Comparison of ENCODE assay signal across 19 cellular contexts in the genomic region with DNA sequence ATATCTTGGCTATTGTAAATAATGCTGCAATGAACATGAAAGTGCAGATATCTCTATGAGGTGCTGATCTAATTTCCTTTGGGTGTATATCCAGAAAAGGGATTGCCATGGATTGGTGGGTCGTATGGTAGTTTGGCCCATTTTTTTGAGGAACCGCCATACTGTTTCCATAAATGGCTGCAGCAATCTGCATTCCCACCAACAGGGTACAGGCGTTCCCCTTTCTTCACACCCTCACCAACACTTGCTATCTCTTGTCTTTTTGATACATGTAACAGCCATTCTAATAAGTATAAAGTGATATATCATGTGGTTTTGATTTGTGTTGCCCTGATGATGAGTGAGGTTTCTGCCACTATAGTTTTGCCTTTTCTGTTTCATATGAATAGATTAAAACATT.
DNase-seq lines count a peak whose midpoint lies in the region; ATAC-seq and TF ChIP-seq lines count a peak whose summit lies in the region.
"Had no signal": no experiment of that assay in that cellular context is flagged by ENCODE, and none has a peak within 500 bp of the region (broad histone marks: within the 10 kb centered on the region; RNA-seq: fewer than 3 reads in every experiment).

No MANE protein-coding gene starts in this region.

- H3K4me3 Mint-ChIP-seq in GM23338 (no peak overlapping the region), HFFc6 (no peak overlapping the region), endodermal cell (no peak overlapping the region)
- H3K4me3 Mint-ChIP-seq: CD4-positive, alpha-beta memory T cell had no signal

- no peak overlapping the region for H3K4me2 ChIP-seq in GM23338
- H3K4me2 ChIP-seq: A549 had no signal

- H2AFZ ChIP-seq in GM23338, result no peak overlapping the region

- ATAC-seq in GM23338, result no peak
- ATAC-seq in HG02973 (IDR thresholded peaks at IDR 0.05; ENCODE audit: unreplicated experiment), result no peak
- ATAC-seq in HG03432 (IDR thresholded peaks at IDR 0.05; ENCODE audit: unreplicated experiment), result no peak

- H3K9ac ChIP-seq in endodermal cell (ENCODE audit: extremely low read depth, low read length, poor library complexity, severe bottlenecking), result no peak overlapping the region

- WGBS in endodermal cell (ENCODE audit: insufficient coverage in 1 of 2, insufficient read length in 1 of 2), 2 experiments, result 97 to 100% methylated on average over 2 to 3 of the region's 3 CpGs

- H3K9me2 ChIP-seq in GM23338 (ENCODE audit: insufficient read depth), result no peaks in the 10 kb centered on the region; the same call in 1 of the 2 replicates

- H3K79me2 ChIP-seq in GM23338 (replicated peaks; ENCODE audit: insufficient read depth), result no peaks in the 10 kb centered on the region

- H3K4me3 ChIP-seq in GM23338 (no peak overlapping the region), endodermal cell (ENCODE audit: low read length) (no peak overlapping the region), ascending aorta (no peak overlapping the region)
- H3K4me3 ChIP-seq: A549, HAP-1 had no signal

- intact Hi-C loops in ascending aorta (cut with DNase I), result no loop called here

- TF ChIP-seq CTCF in GM23338 (conservative IDR thresholded peaks at IDR 0.05; ENCODE audit: low read depth in 2 of 2) (peak; percentile 12 to 28; a peak in 2 of 4 replicates), HFFc6 (IDR thresholded peaks at IDR 0.05) (0 out of 2 replicates have a peak, but pooled peaks have one; percentile 12), endodermal cell (conservative IDR thresholded peaks at IDR 0.05) (peak; percentile 44), ascending aorta (IDR thresholded peaks at IDR 0.05) (no peak)

- no peak overlapping the region for H3K27ac ChIP-seq in GM23338 (ENCODE audit: low read depth)
- no peak overlapping the region for H3K27ac ChIP-seq in endodermal cell (ENCODE audit: low read depth, low read length)
- no peak overlapping the region for H3K27ac ChIP-seq in ascending aorta
- H3K27ac ChIP-seq: A549 had no signal

- H3K4me1 Mint-ChIP-seq in GM23338 (no peaks in the 10 kb centered on the region), HFFc6 (ENCODE audit: low read depth) (no peaks in the 10 kb centered on the region), endodermal cell (peaks cover 4% of the 10 kb centered on the region)
- H3K4me1 Mint-ChIP-seq: CD4-positive, alpha-beta memory T cell had no signal

- H3K36me3 Mint-ChIP-seq in GM23338 (ENCODE audit: low read depth), result no peaks in the 10 kb centered on the region
- no peaks in the 10 kb centered on the region for H3K36me3 Mint-ChIP-seq in HFFc6 (ENCODE audit: low read depth)
- H3K36me3 Mint-ChIP-seq in endodermal cell (ENCODE audit: low read depth), result no peaks in the 10 kb centered on the region
- H3K36me3 Mint-ChIP-seq: CD4-positive, alpha-beta memory T cell had no signal

- no peak overlapping the region for H3K27ac Mint-ChIP-seq in GM23338
- no peak overlapping the region for H3K27ac Mint-ChIP-seq in HFFc6
- no peak overlapping the region for H3K27ac Mint-ChIP-seq in endodermal cell
- H3K27ac Mint-ChIP-seq: CD4-positive, alpha-beta memory T cell had no signal

- H4K20me1 ChIP-seq in GM23338 (replicated peaks; ENCODE audit: insufficient read depth), result no peaks in the 10 kb centered on the region

- H3K27me3 ChIP-seq in GM23338 (ENCODE audit: insufficient read depth) (no peaks in the 10 kb centered on the region), endodermal cell (ENCODE audit: control insufficient read depth, insufficient read depth, low read length, poor library complexity, severe bottlenecking) (peaks cover 12% of the 10 kb centered on the region), ascending aorta (no peaks in the 10 kb centered on the region)

- H3K27me3 Mint-ChIP-seq in GM23338 (ENCODE audit: insufficient read depth, low read depth, poor library complexity) (no peaks in the 10 kb centered on the region), HFFc6 (ENCODE audit: insufficient read depth) (peaks cover 3% of the 10 kb centered on the region), endodermal cell (ENCODE audit: insufficient read depth) (peaks cover 7% of the 10 kb centered on the region)
- H3K27me3 Mint-ChIP-seq: CD4-positive, alpha-beta memory T cell had no signal

- H3K9me3 ChIP-seq in endodermal cell (ENCODE audit: control insufficient read depth, low read length), result no peaks in the 10 kb centered on the region
- H3K9me3 ChIP-seq in ascending aorta, result no peaks in the 10 kb centered on the region
- H3K9me3 ChIP-seq: A549, HAP-1 had no signal

- H3K36me3 ChIP-seq in GM23338 (ENCODE audit: insufficient read depth), result no peaks in the 10 kb centered on the region
- no peaks in the 10 kb centered on the region for H3K36me3 ChIP-seq in endodermal cell (ENCODE audit: control insufficient read depth, insufficient read depth, low read length)
- H3K36me3 ChIP-seq in ascending aorta, result no peaks in the 10 kb centered on the region
- H3K36me3 ChIP-seq: HAP-1 had no signal

- H3F3A ChIP-seq in GM23338 (replicated peaks; ENCODE audit: low read depth), result no peaks in the 10 kb centered on the region

- peak; percentile 9 for DNase-seq in GM23338 (ENCODE audit: low spot score)
- no peak for DNase-seq in HFFc6
- no peak for DNase-seq in endodermal cell
- no peak for DNase-seq in midbrain (lab: John Stamatoyannopoulos, UW)
- DNase-seq in ascending aorta (ENCODE audit: low spot score in 2 of 2), result no peak
- DNase-seq: 8988T; ACHN; AML-193; C1 segment of cervical spinal cord; Calu3; CD4-positive, alpha-beta memory T cell; COR-L47; DMS53; DMS79 treated with DMSO at 0.1 percent for 48 hours; GF-D8 had no signal

- H3K9me3 Mint-ChIP-seq in GM23338 (no peaks in the 10 kb centered on the region), HFFc6 (no peaks in the 10 kb centered on the region), endodermal cell (no peaks in the 10 kb centered on the region)

- H3K4me1 ChIP-seq in GM23338 (ENCODE audit: insufficient read depth) (no peaks in the 10 kb centered on the region), endodermal cell (ENCODE audit: control insufficient read depth, insufficient read depth, low read length) (no peaks in the 10 kb centered on the region), ascending aorta (no peaks in the 10 kb centered on the region)
- H3K4me1 ChIP-seq: A549, HAP-1 had no signal

TF ChIP-seq in GM23338, 12 proteins besides CTCF, POLR2A, EP300 and RAD21 (continues in another document):
- no peak for TF ChIP-seq CREB1 (CRISPR knock-in tag; IDR thresholded peaks at IDR 0.05; ENCODE audit: low read depth)
- no peak for TF ChIP-seq JUNB (IDR thresholded peaks at IDR 0.05; ENCODE audit: unreplicated experiment)
- no peak for TF ChIP-seq NANOG (IDR thresholded peaks at IDR 0.05; ENCODE audit: borderline replicate concordance)
- no peak for TF ChIP-seq EZH2 (IDR thresholded peaks at IDR 0.05; ENCODE audit: low read depth, unreplicated experiment)
- no peak for TF ChIP-seq EZH2phosphoT487 (IDR thresholded peaks at IDR 0.05; ENCODE audit: unreplicated experiment)
- TF ChIP-seq, protein P1, sequence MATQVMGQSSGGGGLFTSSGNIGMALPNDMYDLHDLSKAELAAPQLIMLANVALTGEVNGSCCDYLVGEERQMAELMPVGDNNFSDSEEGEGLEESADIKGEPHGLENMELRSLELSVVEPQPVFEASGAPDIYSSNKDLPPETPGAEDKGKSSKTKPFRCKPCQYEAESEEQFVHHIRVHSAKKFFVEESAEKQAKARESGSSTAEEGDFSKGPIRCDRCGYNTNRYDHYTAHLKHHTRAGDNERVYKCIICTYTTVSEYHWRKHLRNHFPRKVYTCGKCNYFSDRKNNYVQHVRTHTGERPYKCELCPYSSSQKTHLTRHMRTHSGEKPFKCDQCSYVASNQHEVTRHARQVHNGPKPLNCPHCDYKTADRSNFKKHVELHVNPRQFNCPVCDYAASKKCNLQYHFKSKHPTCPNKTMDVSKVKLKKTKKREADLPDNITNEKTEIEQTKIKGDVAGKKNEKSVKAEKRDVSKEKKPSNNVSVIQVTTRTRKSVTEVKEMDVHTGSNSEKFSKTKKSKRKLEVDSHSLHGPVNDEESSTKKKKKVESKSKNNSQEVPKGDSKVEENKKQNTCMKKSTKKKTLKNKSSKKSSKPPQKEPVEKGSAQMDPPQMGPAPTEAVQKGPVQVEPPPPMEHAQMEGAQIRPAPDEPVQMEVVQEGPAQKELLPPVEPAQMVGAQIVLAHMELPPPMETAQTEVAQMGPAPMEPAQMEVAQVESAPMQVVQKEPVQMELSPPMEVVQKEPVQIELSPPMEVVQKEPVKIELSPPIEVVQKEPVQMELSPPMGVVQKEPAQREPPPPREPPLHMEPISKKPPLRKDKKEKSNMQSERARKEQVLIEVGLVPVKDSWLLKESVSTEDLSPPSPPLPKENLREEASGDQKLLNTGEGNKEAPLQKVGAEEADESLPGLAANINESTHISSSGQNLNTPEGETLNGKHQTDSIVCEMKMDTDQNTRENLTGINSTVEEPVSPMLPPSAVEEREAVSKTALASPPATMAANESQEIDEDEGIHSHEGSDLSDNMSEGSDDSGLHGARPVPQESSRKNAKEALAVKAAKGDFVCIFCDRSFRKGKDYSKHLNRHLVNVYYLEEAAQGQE (IDR thresholded peaks at IDR 0.05; ENCODE audit: unreplicated experiment), result no peak
- no peak for TF ChIP-seq STAT1 (IDR thresholded peaks at IDR 0.05; ENCODE audit: unreplicated experiment)
- TF ChIP-seq, protein P2, sequence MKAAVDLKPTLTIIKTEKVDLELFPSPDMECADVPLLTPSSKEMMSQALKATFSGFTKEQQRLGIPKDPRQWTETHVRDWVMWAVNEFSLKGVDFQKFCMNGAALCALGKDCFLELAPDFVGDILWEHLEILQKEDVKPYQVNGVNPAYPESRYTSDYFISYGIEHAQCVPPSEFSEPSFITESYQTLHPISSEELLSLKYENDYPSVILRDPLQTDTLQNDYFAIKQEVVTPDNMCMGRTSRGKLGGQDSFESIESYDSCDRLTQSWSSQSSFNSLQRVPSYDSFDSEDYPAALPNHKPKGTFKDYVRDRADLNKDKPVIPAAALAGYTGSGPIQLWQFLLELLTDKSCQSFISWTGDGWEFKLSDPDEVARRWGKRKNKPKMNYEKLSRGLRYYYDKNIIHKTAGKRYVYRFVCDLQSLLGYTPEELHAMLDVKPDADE (IDR thresholded peaks at IDR 0.05), result no peak
- TF ChIP-seq ZNF331 (CRISPR knock-in tag; IDR thresholded peaks at IDR 0.05; ENCODE audit: low read depth), result no peak
- no peak for TF ChIP-seq ZNF114 (CRISPR knock-in tag; IDR thresholded peaks at IDR 0.05)
- no peak for TF ChIP-seq POLR2AphosphoS5 (IDR thresholded peaks at IDR 0.05; ENCODE audit: low read depth)

Comparison
In these comparisons a context has a peak if more than half of its experiments do, and no peak if none do; other contexts are left out.
1. CTCF ChIP-seq: peak in GM23338 (2 of 2), HFFc6 (single experiment) and endodermal cell (single experiment); none in ascending aorta (0 of 3).